Comparison of ENCODE assay signal across 28 cellular contexts in genomic region chr6:78476561-78476960, GRCh38.
"Had no signal": no experiment of that assay in that cellular context is flagged by ENCODE, and none has a peak within 500 bp of the region (broad histone marks: within the 10 kb centered on the region; RNA-seq: fewer than 3 reads in every experiment).

No MANE protein-coding gene starts in this region.

- H3K4me3 ChIP-seq: gastrocnemius medialis, heart left ventricle had no signal

- H3K27me3 ChIP-seq: brain microvascular endothelial cell, gastrocnemius medialis, heart left ventricle had no signal

- DNase-seq: activated B cell treated with CpG ODN at 0.5 μM for 24 hours; activated CD4-positive, alpha-beta T cell treated with anti-CD3 and anti-CD28 coated beads for 48 hours; activated CD4-positive, alpha-beta T cell treated with anti-CD3 and anti-CD28 coated beads, Interleukin-2, amount 50 U/mL, for 1 hour; activated CD4-positive, alpha-beta T cell treated with anti-CD3 and anti-CD28 coated beads, Interleukin-2, amount 50 U/mL, for 48 hours; activated CD8-positive, alpha-beta memory T cell treated with anti-CD3 and anti-CD28 coated beads for 24 hours; activated CD8-positive, alpha-beta T cell treated with anti-CD3 and anti-CD28 coated beads for 36 hours; activated effector memory CD4-positive, alpha-beta T cell treated with Interleukin-2 at 50 U/mL for 16 hours; activated gamma-delta T cell treated with Interleukin-2 at 50 U/mL for 16 hours; activated naive CD4-positive, alpha-beta T cell treated with anti-CD3 and anti-CD28 coated beads, Interleukin-2, amount 50 U/mL, for 16 hours; activated naive CD4-positive, alpha-beta T cell treated with Interleukin-2 at 50 U/mL for 16 hours; activated T-cell treated with anti-CD3 and anti-CD28 coated beads, Interleukin-2, amount 50 U/mL, for 4 hours; amniotic stem cell; anterior cingulate cortex; brain microvascular endothelial cell; caudate nucleus; cortex of kidney; dermis blood vessel endothelial cell; effector CD8-positive, alpha-beta T cell; foreskin fibroblast; gastrocnemius medialis; glutamatergic neuron; heart left ventricle; hypothalamus; T1000; WERI-Rb-1 had no signal

- ATAC-seq: activated CD4-positive, CD25-positive, alpha-beta regulatory T cell treated with anti-CD3 and anti-CD28 coated beads, Interleukin-2, amount 50 U/mL, for 24 hours; activated CD8-positive, alpha-beta T cell treated with anti-CD3 and anti-CD28 coated beads for 36 hours; activated T-cell treated with anti-CD3 and anti-CD28 coated beads, Interleukin-2, amount 50 U/mL, for 4 hours; activated T-helper 17 cell treated with anti-CD3 and anti-CD28 coated beads, Interleukin-2, amount 50 U/mL, for 72 hours; esophagus mucosa; gastrocnemius medialis; heart left ventricle had no signal

- H3K27ac ChIP-seq: brain microvascular endothelial cell, gastrocnemius medialis, heart left ventricle, WERI-Rb-1 had no signal

- H3K4me1 ChIP-seq: gastrocnemius medialis, heart left ventricle had no signal

- H3K36me3 ChIP-seq: brain microvascular endothelial cell, gastrocnemius medialis, heart left ventricle, WERI-Rb-1 had no signal
